Comparison of ENCODE assay signal across 1 cellular context in the genomic region with DNA sequence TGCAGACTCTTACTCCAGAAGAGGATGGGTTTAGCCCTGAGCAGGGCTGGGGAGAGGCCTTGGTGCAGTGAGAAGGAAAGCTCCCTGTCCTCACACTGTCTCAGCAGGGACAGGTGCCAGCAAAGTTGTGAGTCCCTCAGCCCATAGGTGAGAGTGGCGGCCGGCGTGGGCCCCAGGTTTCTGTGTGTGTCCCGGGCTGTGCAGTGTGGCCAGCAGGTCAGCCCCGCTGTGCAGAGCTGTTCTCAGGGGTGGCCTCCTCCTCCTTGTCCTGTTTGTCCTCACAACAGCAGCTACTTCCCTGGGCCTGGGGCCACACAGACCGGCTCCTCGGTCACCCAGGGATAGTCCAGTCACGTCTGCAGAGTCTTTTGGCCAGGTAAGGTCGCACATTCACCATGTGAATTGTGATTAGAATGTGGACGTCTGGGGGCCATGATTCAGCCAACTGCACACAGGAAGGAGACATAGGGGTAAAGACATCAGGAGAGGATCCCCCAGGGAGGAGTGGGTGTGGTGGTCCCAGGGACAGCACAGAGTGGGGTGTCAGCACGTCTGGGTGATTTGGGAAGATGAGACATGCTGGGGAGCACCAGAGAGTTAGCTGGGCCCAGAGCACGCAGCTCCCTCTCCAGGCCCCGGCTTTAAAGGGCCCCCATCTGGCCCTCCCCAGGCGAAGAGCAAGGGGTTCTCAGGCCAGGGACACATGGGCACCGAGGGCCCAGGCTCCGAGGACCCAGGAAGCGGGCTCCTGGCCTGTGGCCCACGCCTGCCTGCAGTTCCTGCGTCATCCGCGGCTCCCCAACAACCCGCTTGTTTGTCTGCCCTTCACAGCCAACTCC.
TF ChIP-seq lines count a peak whose summit lies in the region.

No MANE protein-coding gene starts in this region.

TF ChIP-seq in HepG2, 621 proteins besides CTCF, POLR2A, EP300 and RAD21:
- no peak for TF ChIP-seq SNAI1 (CRISPR knock-in tag; IDR thresholded peaks at IDR 0.05; ENCODE audit: borderline replicate concordance)
- TF ChIP-seq, protein P1, sequence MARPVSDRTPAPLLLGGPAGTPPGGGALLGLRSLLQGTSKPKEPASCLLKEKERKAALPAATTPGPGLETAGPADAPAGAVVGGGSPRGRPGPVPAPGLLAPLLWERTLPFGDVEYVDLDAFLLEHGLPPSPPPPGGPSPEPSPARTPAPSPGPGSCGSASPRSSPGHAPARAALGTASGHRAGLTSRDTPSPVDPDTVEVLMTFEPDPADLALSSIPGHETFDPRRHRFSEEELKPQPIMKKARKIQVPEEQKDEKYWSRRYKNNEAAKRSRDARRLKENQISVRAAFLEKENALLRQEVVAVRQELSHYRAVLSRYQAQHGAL (CRISPR knock-in tag; IDR thresholded peaks at IDR 0.05; ENCODE audit: not compliant biosample characterization), result no peak
- TF ChIP-seq ZNF552 (CRISPR knock-in tag; IDR thresholded peaks at IDR 0.05; ENCODE audit: borderline replicate concordance), result no peak
- TF ChIP-seq, protein P2, sequence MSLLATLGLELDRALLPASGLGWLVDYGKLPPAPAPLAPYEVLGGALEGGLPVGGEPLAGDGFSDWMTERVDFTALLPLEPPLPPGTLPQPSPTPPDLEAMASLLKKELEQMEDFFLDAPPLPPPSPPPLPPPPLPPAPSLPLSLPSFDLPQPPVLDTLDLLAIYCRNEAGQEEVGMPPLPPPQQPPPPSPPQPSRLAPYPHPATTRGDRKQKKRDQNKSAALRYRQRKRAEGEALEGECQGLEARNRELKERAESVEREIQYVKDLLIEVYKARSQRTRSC (CRISPR knock-in tag; IDR thresholded peaks at IDR 0.05; ENCODE audit: low read depth), result no peak
- TF ChIP-seq TOPORS (CRISPR knock-in tag; IDR thresholded peaks at IDR 0.05), result no peak
- no peak for TF ChIP-seq ZNF138 (CRISPR knock-in tag; IDR thresholded peaks at IDR 0.05; ENCODE audit: low read depth)
- TF ChIP-seq ZNF17 (CRISPR knock-in tag; IDR thresholded peaks at IDR 0.05), result no peak
- TF ChIP-seq RBAK (CRISPR knock-in tag; IDR thresholded peaks at IDR 0.05), result no peak
- no peak for TF ChIP-seq ZFP90 (CRISPR knock-in tag; IDR thresholded peaks at IDR 0.05; ENCODE audit: borderline replicate concordance)
- TF ChIP-seq ATF1 (CRISPR knock-in tag; IDR thresholded peaks at IDR 0.05), result no peak
- no peak for TF ChIP-seq ZNF430 (CRISPR knock-in tag; IDR thresholded peaks at IDR 0.05)
- TF ChIP-seq, protein P3, sequence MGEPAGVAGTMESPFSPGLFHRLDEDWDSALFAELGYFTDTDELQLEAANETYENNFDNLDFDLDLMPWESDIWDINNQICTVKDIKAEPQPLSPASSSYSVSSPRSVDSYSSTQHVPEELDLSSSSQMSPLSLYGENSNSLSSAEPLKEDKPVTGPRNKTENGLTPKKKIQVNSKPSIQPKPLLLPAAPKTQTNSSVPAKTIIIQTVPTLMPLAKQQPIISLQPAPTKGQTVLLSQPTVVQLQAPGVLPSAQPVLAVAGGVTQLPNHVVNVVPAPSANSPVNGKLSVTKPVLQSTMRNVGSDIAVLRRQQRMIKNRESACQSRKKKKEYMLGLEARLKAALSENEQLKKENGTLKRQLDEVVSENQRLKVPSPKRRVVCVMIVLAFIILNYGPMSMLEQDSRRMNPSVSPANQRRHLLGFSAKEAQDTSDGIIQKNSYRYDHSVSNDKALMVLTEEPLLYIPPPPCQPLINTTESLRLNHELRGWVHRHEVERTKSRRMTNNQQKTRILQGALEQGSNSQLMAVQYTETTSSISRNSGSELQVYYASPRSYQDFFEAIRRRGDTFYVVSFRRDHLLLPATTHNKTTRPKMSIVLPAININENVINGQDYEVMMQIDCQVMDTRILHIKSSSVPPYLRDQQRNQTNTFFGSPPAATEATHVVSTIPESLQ (CRISPR knock-in tag; conservative IDR thresholded peaks at IDR 0.05), result no peak
- TF ChIP-seq ZNF570 (CRISPR knock-in tag; IDR thresholded peaks at IDR 0.05; ENCODE audit: borderline replicate concordance), result no peak
- no peak for TF ChIP-seq THYN1 (CRISPR knock-in tag; IDR thresholded peaks at IDR 0.05; ENCODE audit: borderline replicate concordance, low read depth)
- TF ChIP-seq, protein P4, sequence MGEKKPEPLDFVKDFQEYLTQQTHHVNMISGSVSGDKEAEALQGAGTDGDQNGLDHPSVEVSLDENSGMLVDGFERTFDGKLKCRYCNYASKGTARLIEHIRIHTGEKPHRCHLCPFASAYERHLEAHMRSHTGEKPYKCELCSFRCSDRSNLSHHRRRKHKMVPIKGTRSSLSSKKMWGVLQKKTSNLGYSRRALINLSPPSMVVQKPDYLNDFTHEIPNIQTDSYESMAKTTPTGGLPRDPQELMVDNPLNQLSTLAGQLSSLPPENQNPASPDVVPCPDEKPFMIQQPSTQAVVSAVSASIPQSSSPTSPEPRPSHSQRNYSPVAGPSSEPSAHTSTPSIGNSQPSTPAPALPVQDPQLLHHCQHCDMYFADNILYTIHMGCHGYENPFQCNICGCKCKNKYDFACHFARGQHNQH (CRISPR knock-in tag; IDR thresholded peaks at IDR 0.05), result no peak
- no peak for TF ChIP-seq TGIF2 (CRISPR knock-in tag; IDR thresholded peaks at IDR 0.05)
- no peak for TF ChIP-seq DPF2 (CRISPR knock-in tag; IDR thresholded peaks at IDR 0.05; ENCODE audit: borderline replicate concordance, low read depth)
- TF ChIP-seq MEIS1 (CRISPR knock-in tag; IDR thresholded peaks at IDR 0.05; ENCODE audit: borderline replicate concordance), result no peak
- TF ChIP-seq ZNF678 (CRISPR knock-in tag; IDR thresholded peaks at IDR 0.05), result no peak
